In genomic region chr2:210230984-210231383, GRCh38 we compare ENCODE assay signal across 1 cellular context.
TF ChIP-seq lines count a peak whose summit lies in the region.

No MANE protein-coding gene starts in this region.

TF ChIP-seq in liver, 16 proteins besides CTCF, POLR2A, EP300 and RAD21 (continued from another document):
- TF ChIP-seq YY1 (IDR thresholded peaks at IDR 0.05) (peak; percentile 51), MAX (IDR thresholded peaks at IDR 0.05) (no peak), SP1 (IDR thresholded peaks at IDR 0.05) (peak; percentile 90), FOXA1 (IDR thresholded peaks at IDR 0.05) (no peak), JUND (IDR thresholded peaks at IDR 0.05) (peak in 1 of 2 donors; percentile 71), NR2F2 (IDR thresholded peaks at IDR 0.05) (no peak), ATF3 (IDR thresholded peaks at IDR 0.05) (no peak), ZBTB33 (IDR thresholded peaks at IDR 0.05) (peak; percentile 15), GABPA (IDR thresholded peaks at IDR 0.05 in 1 of 2, conservative IDR thresholded peaks at IDR 0.05 in 1 of 2) (no peak), FOXA2 (IDR thresholded peaks at IDR 0.05) (no peak)
